ENCODE assay signal across 1 cellular context in genomic region chr10:86437447-86437846, GRCh38.
TF ChIP-seq lines count a peak whose summit lies in the region.

No MANE protein-coding gene starts in this region.

TF ChIP-seq in GM23338, 12 proteins besides CTCF, POLR2A, EP300 and RAD21 (continued from another document):
- no peak for TF ChIP-seq ZNF462 (CRISPR knock-in tag; IDR thresholded peaks at IDR 0.05)
